Comparison of ENCODE assay signal across 16 cellular contexts in the genomic region with DNA sequence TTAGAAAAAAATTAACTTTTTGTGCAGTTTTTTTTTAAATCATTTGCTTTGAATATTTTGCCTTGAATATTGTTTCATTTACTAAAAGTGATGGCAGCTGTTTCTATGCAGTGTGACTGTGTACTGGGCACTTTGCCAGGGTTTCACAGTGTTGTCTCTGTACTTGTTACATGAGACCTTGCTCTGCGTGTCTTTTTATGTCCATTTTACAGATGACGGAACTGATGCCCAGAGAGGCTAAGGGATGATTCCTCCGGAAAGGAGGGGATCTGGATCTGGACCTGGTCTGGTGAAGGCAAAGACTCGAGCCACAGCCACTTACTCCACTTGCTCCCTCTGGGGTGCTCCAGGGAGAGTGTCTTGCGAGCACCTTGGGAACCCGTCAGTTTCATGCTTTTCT.
DNase-seq lines count a peak whose midpoint lies in the region; TF ChIP-seq lines count a peak whose summit lies in the region.
"Had no signal": no experiment of that assay in that cellular context is flagged by ENCODE, and none has a peak within 500 bp of the region (broad histone marks: within the 10 kb centered on the region; RNA-seq: fewer than 3 reads in every experiment).

No MANE protein-coding gene starts in this region.

- no peak for TF ChIP-seq CTCF in adrenal gland (IDR thresholded peaks at IDR 0.05)

- no peak overlapping the region for H3K4me3 ChIP-seq in adrenal gland
- H3K4me3 ChIP-seq: hepatocyte, neural progenitor cell had no signal

- no peaks in the 10 kb centered on the region for H3K4me1 ChIP-seq in adrenal gland (replicated peaks in 1 of 2)

- H3K27ac ChIP-seq in adrenal gland = no peak overlapping the region
- H3K27ac ChIP-seq: hepatocyte, neural progenitor cell had no signal

- no peaks in the 10 kb centered on the region for H3K9me3 ChIP-seq in adrenal gland (replicated peaks in 1 of 3)

- DNase-seq in NCI-H446 (lab: John Stamatoyannopoulos, UW) (peak; percentile 1 to 17), NCI-H446 treated with DMSO at 0.1 percent for 48 hours (lab: John Stamatoyannopoulos, UW) (no peak), NCI-H1694 treated with DMSO at 0.1 percent for 48 hours (lab: John Stamatoyannopoulos, UW) (peak; percentile 45), adrenal gland (peak in 5 of 7 donors; percentile 24 to 56 (median 43)), myocyte (ENCODE audit: low read depth) (peak; percentile 24), GF-D8 (lab: John Stamatoyannopoulos, UW) (no peak), NCI-H510A (lab: John Stamatoyannopoulos, UW) (no peak), NCI-H2107 (lab: John Stamatoyannopoulos, UW) (no peak)
- DNase-seq: activated CD8-positive, alpha-beta memory T cell treated with anti-CD3 and anti-CD28 coated beads for 24 hours; activated naive CD8-positive, alpha-beta T cell treated with anti-CD3 and anti-CD28 coated beads, Interleukin-2, amount 50 U/mL, for 24 hours; kidney glomerular epithelial cell; midbrain; NCI-H1930; T-helper 9 cell had no signal

- intact Hi-C loops in adrenal gland (cut with DNase I) = no loop called here

- H3K36me3 ChIP-seq in adrenal gland (replicated peaks in 1 of 2) = no peaks in the 10 kb centered on the region
- H3K36me3 ChIP-seq: neural progenitor cell had no signal

- WGBS in adrenal gland, 4 donors = 69 to 82% (median 75%) methylated on average over 6 of the region's 6 CpGs

- no peak for TF ChIP-seq POLR2A in adrenal gland (IDR thresholded peaks at IDR 0.05)

- no peaks in the 10 kb centered on the region for H3K27me3 ChIP-seq in adrenal gland
- H3K27me3 ChIP-seq: hepatocyte, neural progenitor cell had no signal

Comparison
In these comparisons a context has a peak if more than half of its experiments do, and no peak if none do; other contexts are left out.
1. DNase-seq: peak in NCI-H446 (2 of 2), NCI-H1694 treated with DMSO at 0.1 percent for 48 hours (single experiment), adrenal gland (5 of 7) and myocyte (single experiment); none in NCI-H446 treated with DMSO at 0.1 percent for 48 hours (single experiment), GF-D8 (single experiment), NCI-H510A (single experiment) and NCI-H2107 (single experiment).